In genomic region chr6:38525888-38526287, GRCh38 we compare ENCODE assay signal across 20 cellular contexts.
DNase-seq lines count a peak whose midpoint lies in the region; ATAC-seq and TF ChIP-seq lines count a peak whose summit lies in the region.
"Had no signal": no experiment of that assay in that cellular context is flagged by ENCODE, and none has a peak within 500 bp of the region (broad histone marks: within the 10 kb centered on the region; RNA-seq: fewer than 3 reads in every experiment).

No MANE protein-coding gene starts in this region.

- H3K9me2 ChIP-seq in GM23338 (ENCODE audit: insufficient read depth): peaks cover 2% of the 10 kb centered on the region; the same call in 1 of the 2 replicates

- peaks cover 9% of the 10 kb centered on the region for H3K27me3 Mint-ChIP-seq in GM23338 (ENCODE audit: insufficient read depth, low read depth, poor library complexity)
- H3K27me3 Mint-ChIP-seq: B cell; CD4-positive, alpha-beta T cell had no signal

- no peak overlapping the region for H3K4me2 ChIP-seq in GM23338
- H3K4me2 ChIP-seq: BLaER1 treated with 17β-estradiol and CSF1 and Interleukin-3, amounts not matched to agents 10 nM and 100 nM had no signal

- no peak overlapping the region for H3K4me3 Mint-ChIP-seq in GM23338
- H3K4me3 Mint-ChIP-seq in stimulated activated effector memory CD8-positive, alpha-beta T cell treated with anti-CD3 and anti-CD28 coated beads, Interleukin-12 subunit alpha, Interleukin-12 subunit beta, amount 100 ng/mL, for 72 hours: no peak overlapping the region
- H3K4me3 Mint-ChIP-seq: B cell; CD4-positive, alpha-beta T cell; CD8-positive, alpha-beta T cell had no signal

- H3K36me3 Mint-ChIP-seq in GM23338 (ENCODE audit: low read depth): peaks cover 45% of the 10 kb centered on the region
- H3K36me3 Mint-ChIP-seq in stimulated activated effector memory CD8-positive, alpha-beta T cell treated with anti-CD3 and anti-CD28 coated beads, Interleukin-12 subunit alpha, Interleukin-12 subunit beta, amount 100 ng/mL, for 72 hours: no peaks in the 10 kb centered on the region

- H3K27me3 ChIP-seq in GM23338 (ENCODE audit: insufficient read depth) (no peaks in the 10 kb centered on the region), NT2/D1 (ENCODE audit: insufficient read depth, insufficient read length) (no peaks in the 10 kb centered on the region)
- H3K27me3 ChIP-seq: BLaER1 treated with 17β-estradiol and CSF1 and Interleukin-3, amounts not matched to agents 10 nM and 100 nM had no signal

- peaks cover 4% of the 10 kb centered on the region; the same call in 1 of the 2 replicates for H3K36me3 ChIP-seq in GM23338 (ENCODE audit: insufficient read depth)
- H3K36me3 ChIP-seq in NT2/D1 (ENCODE audit: insufficient read depth, insufficient read length, low read length): no peaks in the 10 kb centered on the region

- peaks cover 6% of the 10 kb centered on the region; the same call in 2 of the 3 replicates for H3K4me1 Mint-ChIP-seq in GM23338
- peaks cover 35% of the 10 kb centered on the region for H3K4me1 Mint-ChIP-seq in stimulated activated effector memory CD8-positive, alpha-beta T cell treated with anti-CD3 and anti-CD28 coated beads, Interleukin-12 subunit alpha, Interleukin-12 subunit beta, amount 100 ng/mL, for 72 hours

- peaks cover 48% of the 10 kb centered on the region for H3K9me3 Mint-ChIP-seq in GM23338
- H3K9me3 Mint-ChIP-seq in stimulated activated effector memory CD8-positive, alpha-beta T cell treated with anti-CD3 and anti-CD28 coated beads, Interleukin-12 subunit alpha, Interleukin-12 subunit beta, amount 100 ng/mL, for 72 hours: peaks cover 5% of the 10 kb centered on the region

- H3K4me1 ChIP-seq in GM23338 (ENCODE audit: insufficient read depth): peaks cover 6% of the 10 kb centered on the region; the same call in 1 of the 2 replicates
- H3K4me1 ChIP-seq in NT2/D1 (ENCODE audit: insufficient read depth, insufficient read length): no peaks in the 10 kb centered on the region
- H3K4me1 ChIP-seq: Caco-2 had no signal

- no peaks in the 10 kb centered on the region for H3K79me2 ChIP-seq in GM23338 (replicated peaks; ENCODE audit: insufficient read depth)

- ATAC-seq in GM23338 (peak; percentile 33; the same call in 1 of the 3 replicates), HG03039 (IDR thresholded peaks at IDR 0.05; ENCODE audit: unreplicated experiment) (no peak)
- no peak for ATAC-seq in stimulated activated effector memory CD8-positive, alpha-beta T cell treated with anti-CD3 and anti-CD28 coated beads, Interleukin-12 subunit alpha, Interleukin-12 subunit beta, amount 100 ng/mL, for 72 hours
- ATAC-seq: CD8-positive, alpha-beta T cell; GM12878 had no signal

- H3K27ac ChIP-seq in GM23338 (ENCODE audit: low read depth): no peak overlapping the region
- H3K27ac ChIP-seq: BLaER1 treated with 17β-estradiol and CSF1 and Interleukin-3, amounts not matched to agents 10 nM and 100 nM; C4-2B had no signal

- no peaks in the 10 kb centered on the region for H3F3A ChIP-seq in GM23338 (replicated peaks; ENCODE audit: low read depth)

- H4K20me1 ChIP-seq in GM23338 (replicated peaks; ENCODE audit: insufficient read depth): no peaks in the 10 kb centered on the region
- H4K20me1 ChIP-seq: BLaER1 treated with 17β-estradiol and CSF1 and Interleukin-3, amounts not matched to agents 10 nM and 100 nM had no signal

- H2AFZ ChIP-seq in GM23338: no peak overlapping the region

- TF ChIP-seq CTCF in GM23338 (conservative IDR thresholded peaks at IDR 0.05; ENCODE audit: low read depth in 2 of 2): no peak

- H3K27ac Mint-ChIP-seq in GM23338: no peak overlapping the region
- H3K27ac Mint-ChIP-seq in stimulated activated effector memory CD8-positive, alpha-beta T cell treated with anti-CD3 and anti-CD28 coated beads, Interleukin-12 subunit alpha, Interleukin-12 subunit beta, amount 100 ng/mL, for 72 hours: peak overlapping the region; percentile 43
- H3K27ac Mint-ChIP-seq: B cell; CD4-positive, alpha-beta T cell; CD8-positive, alpha-beta T cell had no signal

- no peak overlapping the region for H3K4me3 ChIP-seq in GM23338
- no peak overlapping the region for H3K4me3 ChIP-seq in NT2/D1 (ENCODE audit: insufficient read length, low read depth)
- H3K4me3 ChIP-seq: BLaER1 treated with 17β-estradiol and CSF1 and Interleukin-3, amounts not matched to agents 10 nM and 100 nM; GM12878 had no signal

- H3K9ac ChIP-seq in NT2/D1 (ENCODE audit: insufficient read length, low read depth): no peak overlapping the region
- H3K9ac ChIP-seq: BLaER1 treated with 17β-estradiol and CSF1 and Interleukin-3, amounts not matched to agents 10 nM and 100 nM had no signal

- DNase-seq in GM23338 (ENCODE audit: low spot score) (no peak), NCI-H526 (lab: John Stamatoyannopoulos, UW) (peak; percentile 81 to 85), NT2/D1 (ENCODE audit: low read depth, low spot score) (peak; percentile 9), SHP77 treated with DMSO at 0.1 percent for 48 hours (lab: John Stamatoyannopoulos, UW) (no peak), Ammon's horn (ENCODE audit: low spot score) (no peak), mesenteric fat pad (ENCODE audit: low spot score) (no peak)
- DNase-seq in stimulated activated effector memory CD8-positive, alpha-beta T cell treated with anti-CD3 and anti-CD28 coated beads, Interleukin-12 subunit alpha, Interleukin-12 subunit beta, amount 100 ng/mL, for 72 hours (ENCODE audit: low spot score in 2 of 2): no peak
- DNase-seq: 8988T; ACHN; Caco-2; Calu3; CD4-positive, alpha-beta T cell; CD8-positive, alpha-beta T cell; DMS79 treated with DMSO at 0.1 percent for 48 hours; GDM1 had no signal

- peaks cover 36% of the 10 kb centered on the region for H3K9me3 ChIP-seq in NT2/D1 (ENCODE audit: insufficient read depth, low read length)

TF ChIP-seq in GM23338, 12 proteins besides CTCF, POLR2A, EP300 and RAD21 (continues in another document):
- TF ChIP-seq NANOG (IDR thresholded peaks at IDR 0.05; ENCODE audit: borderline replicate concordance): no peak
- TF ChIP-seq CREB1 (CRISPR knock-in tag; IDR thresholded peaks at IDR 0.05; ENCODE audit: low read depth): no peak
- TF ChIP-seq, protein P1, sequence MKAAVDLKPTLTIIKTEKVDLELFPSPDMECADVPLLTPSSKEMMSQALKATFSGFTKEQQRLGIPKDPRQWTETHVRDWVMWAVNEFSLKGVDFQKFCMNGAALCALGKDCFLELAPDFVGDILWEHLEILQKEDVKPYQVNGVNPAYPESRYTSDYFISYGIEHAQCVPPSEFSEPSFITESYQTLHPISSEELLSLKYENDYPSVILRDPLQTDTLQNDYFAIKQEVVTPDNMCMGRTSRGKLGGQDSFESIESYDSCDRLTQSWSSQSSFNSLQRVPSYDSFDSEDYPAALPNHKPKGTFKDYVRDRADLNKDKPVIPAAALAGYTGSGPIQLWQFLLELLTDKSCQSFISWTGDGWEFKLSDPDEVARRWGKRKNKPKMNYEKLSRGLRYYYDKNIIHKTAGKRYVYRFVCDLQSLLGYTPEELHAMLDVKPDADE (IDR thresholded peaks at IDR 0.05): no peak
- TF ChIP-seq ZNF331 (CRISPR knock-in tag; IDR thresholded peaks at IDR 0.05; ENCODE audit: low read depth): no peak

Comparison
In these comparisons a context has a peak if more than half of its experiments do, and no peak if none do; other contexts are left out.
1. DNase-seq: peak in NCI-H526 (2 of 2) and NT2/D1 (single experiment); none in GM23338 (single experiment), stimulated activated effector memory CD8-positive, alpha-beta T cell treated with anti-CD3 and anti-CD28 coated beads, Interleukin-12 subunit alpha, Interleukin-12 subunit beta, amount 100 ng/mL, for 72 hours (0 of 2), SHP77 treated with DMSO at 0.1 percent for 48 hours (single experiment), Ammon's horn (single experiment) and mesenteric fat pad (single experiment).